Comparison of ENCODE assay signal across 1 cellular context in the genomic region with DNA sequence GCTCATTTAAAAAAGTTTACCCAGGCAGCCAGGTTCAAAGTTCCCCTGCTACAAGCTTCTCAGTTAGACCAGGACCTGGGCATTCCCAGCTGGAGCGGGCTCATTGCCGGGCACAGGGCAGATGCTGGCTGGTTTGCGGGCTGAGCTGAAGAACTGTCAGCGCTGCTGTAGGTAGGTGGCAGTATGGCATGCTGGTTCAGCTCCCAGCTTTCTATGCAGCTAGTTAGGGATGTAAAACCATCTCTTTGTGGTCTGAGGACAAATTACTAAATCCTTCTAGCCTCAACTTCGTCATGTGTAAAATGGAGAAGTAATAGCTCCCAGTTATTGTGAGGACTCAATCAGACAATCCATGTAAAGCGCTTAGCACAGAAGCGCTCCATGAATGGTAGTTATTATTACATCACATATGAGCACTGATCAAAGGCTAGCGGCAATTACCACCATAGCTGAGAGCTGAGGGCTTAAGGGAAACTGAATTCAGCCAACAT.
TF ChIP-seq lines count a peak whose summit lies in the region.

No MANE protein-coding gene starts in this region.

TF ChIP-seq in HepG2, 621 proteins besides CTCF, POLR2A, EP300 and RAD21 (continued from another document):
- TF ChIP-seq, protein P1, sequence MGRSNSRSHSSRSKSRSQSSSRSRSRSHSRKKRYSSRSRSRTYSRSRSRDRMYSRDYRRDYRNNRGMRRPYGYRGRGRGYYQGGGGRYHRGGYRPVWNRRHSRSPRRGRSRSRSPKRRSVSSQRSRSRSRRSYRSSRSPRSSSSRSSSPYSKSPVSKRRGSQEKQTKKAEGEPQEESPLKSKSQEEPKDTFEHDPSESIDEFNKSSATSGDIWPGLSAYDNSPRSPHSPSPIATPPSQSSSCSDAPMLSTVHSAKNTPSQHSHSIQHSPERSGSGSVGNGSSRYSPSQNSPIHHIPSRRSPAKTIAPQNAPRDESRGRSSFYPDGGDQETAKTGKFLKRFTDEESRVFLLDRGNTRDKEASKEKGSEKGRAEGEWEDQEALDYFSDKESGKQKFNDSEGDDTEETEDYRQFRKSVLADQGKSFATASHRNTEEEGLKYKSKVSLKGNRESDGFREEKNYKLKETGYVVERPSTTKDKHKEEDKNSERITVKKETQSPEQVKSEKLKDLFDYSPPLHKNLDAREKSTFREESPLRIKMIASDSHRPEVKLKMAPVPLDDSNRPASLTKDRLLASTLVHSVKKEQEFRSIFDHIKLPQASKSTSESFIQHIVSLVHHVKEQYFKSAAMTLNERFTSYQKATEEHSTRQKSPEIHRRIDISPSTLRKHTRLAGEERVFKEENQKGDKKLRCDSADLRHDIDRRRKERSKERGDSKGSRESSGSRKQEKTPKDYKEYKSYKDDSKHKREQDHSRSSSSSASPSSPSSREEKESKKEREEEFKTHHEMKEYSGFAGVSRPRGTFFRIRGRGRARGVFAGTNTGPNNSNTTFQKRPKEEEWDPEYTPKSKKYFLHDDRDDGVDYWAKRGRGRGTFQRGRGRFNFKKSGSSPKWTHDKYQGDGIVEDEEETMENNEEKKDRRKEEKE (IDR thresholded peaks at IDR 0.05), result no peak
- TF ChIP-seq RORA (CRISPR knock-in tag; IDR thresholded peaks at IDR 0.05), result no peak
- TF ChIP-seq ONECUT2 (CRISPR knock-in tag; IDR thresholded peaks at IDR 0.05), result no peak
- TF ChIP-seq, protein P2, sequence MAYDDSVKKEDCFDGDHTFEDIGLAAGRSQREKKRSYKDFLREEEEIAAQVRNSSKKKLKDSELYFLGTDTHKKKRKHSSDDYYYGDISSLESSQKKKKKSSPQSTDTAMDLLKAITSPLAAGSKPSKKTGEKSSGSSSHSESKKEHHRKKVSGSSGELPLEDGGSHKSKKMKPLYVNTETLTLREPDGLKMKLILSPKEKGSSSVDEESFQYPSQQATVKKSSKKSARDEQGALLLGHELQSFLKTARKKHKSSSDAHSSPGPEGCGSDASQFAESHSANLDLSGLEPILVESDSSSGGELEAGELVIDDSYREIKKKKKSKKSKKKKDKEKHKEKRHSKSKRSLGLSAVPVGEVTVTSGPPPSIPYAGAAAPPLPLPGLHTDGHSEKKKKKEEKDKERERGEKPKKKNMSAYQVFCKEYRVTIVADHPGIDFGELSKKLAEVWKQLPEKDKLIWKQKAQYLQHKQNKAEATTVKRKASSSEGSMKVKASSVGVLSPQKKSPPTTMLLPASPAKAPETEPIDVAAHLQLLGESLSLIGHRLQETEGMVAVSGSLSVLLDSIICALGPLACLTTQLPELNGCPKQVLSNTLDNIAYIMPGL (CRISPR knock-in tag; IDR thresholded peaks at IDR 0.05; ENCODE audit: borderline replicate concordance in 1 of 2, low read depth in 1 of 2), result peak in 1 of 2 experiments; percentile 60; a peak in 1 of 4 replicates
- no peak for TF ChIP-seq ISX (CRISPR knock-in tag; conservative IDR thresholded peaks at IDR 0.05)
- peak; percentile 93 for TF ChIP-seq STAG1 (CRISPR knock-in tag; IDR thresholded peaks at IDR 0.05)
- peak; percentile 60 for TF ChIP-seq TCF7 (IDR thresholded peaks at IDR 0.05; ENCODE audit: low read depth)
- TF ChIP-seq, protein P3, sequence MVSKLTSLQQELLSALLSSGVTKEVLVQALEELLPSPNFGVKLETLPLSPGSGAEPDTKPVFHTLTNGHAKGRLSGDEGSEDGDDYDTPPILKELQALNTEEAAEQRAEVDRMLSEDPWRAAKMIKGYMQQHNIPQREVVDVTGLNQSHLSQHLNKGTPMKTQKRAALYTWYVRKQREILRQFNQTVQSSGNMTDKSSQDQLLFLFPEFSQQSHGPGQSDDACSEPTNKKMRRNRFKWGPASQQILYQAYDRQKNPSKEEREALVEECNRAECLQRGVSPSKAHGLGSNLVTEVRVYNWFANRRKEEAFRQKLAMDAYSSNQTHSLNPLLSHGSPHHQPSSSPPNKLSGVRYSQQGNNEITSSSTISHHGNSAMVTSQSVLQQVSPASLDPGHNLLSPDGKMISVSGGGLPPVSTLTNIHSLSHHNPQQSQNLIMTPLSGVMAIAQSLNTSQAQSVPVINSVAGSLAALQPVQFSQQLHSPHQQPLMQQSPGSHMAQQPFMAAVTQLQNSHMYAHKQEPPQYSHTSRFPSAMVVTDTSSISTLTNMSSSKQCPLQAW (CRISPR knock-in tag; IDR thresholded peaks at IDR 0.05), result no peak
- TF ChIP-seq ZBTB38 (CRISPR knock-in tag; IDR thresholded peaks at IDR 0.05), result 0 out of 2 replicates have a peak, but pooled peaks have one; percentile 45
- TF ChIP-seq, protein P4, sequence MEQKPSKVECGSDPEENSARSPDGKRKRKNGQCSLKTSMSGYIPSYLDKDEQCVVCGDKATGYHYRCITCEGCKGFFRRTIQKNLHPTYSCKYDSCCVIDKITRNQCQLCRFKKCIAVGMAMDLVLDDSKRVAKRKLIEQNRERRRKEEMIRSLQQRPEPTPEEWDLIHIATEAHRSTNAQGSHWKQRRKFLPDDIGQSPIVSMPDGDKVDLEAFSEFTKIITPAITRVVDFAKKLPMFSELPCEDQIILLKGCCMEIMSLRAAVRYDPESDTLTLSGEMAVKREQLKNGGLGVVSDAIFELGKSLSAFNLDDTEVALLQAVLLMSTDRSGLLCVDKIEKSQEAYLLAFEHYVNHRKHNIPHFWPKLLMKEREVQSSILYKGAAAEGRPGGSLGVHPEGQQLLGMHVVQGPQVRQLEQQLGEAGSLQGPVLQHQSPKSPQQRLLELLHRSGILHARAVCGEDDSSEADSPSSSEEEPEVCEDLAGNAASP (CRISPR knock-in tag; IDR thresholded peaks at IDR 0.05; ENCODE audit: borderline replicate concordance), result 0 out of 2 replicates have a peak, but pooled peaks have one; percentile 11
- 0 out of 2 replicates have a peak, but pooled peaks have one; percentile 19 for TF ChIP-seq FOXO1 (CRISPR knock-in tag; IDR thresholded peaks at IDR 0.05)
- no peak for TF ChIP-seq KLF13 (CRISPR knock-in tag; IDR thresholded peaks at IDR 0.05)
- peak; percentile 33; the same call in 1 of the 2 replicates for TF ChIP-seq FOSL2 (CRISPR knock-in tag; IDR thresholded peaks at IDR 0.05)
- no peak for TF ChIP-seq YEATS4 (CRISPR knock-in tag; IDR thresholded peaks at IDR 0.05; ENCODE audit: borderline replicate concordance)
- no peak for TF ChIP-seq ZNF335 (CRISPR knock-in tag; IDR thresholded peaks at IDR 0.05)
- no peak for TF ChIP-seq TBL1XR1 (IDR thresholded peaks at IDR 0.05; ENCODE audit: borderline replicate concordance, low read length, partially characterized antibody)
- TF ChIP-seq, protein P5, sequence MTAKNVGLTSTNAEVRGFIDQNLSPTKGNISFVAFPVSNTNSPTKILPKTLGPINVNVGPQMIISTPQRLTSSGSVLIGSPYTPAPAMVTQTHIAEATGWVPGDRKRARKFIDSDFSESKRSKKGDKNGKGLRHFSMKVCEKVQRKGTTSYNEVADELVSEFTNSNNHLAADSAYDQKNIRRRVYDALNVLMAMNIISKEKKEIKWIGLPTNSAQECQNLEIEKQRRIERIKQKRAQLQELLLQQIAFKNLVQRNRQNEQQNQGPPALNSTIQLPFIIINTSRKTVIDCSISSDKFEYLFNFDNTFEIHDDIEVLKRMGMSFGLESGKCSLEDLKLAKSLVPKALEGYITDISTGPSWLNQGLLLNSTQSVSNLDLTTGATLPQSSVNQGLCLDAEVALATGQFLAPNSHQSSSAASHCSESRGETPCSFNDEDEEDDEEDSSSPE (CRISPR knock-in tag; IDR thresholded peaks at IDR 0.05), result 0 out of 2 replicates have a peak, but pooled peaks have one; percentile 26
- 0 out of 2 replicates have a peak, but pooled peaks have one; percentile 40 for TF ChIP-seq TBX2 (CRISPR knock-in tag; IDR thresholded peaks at IDR 0.05; ENCODE audit: borderline replicate concordance)
- TF ChIP-seq, protein P6, sequence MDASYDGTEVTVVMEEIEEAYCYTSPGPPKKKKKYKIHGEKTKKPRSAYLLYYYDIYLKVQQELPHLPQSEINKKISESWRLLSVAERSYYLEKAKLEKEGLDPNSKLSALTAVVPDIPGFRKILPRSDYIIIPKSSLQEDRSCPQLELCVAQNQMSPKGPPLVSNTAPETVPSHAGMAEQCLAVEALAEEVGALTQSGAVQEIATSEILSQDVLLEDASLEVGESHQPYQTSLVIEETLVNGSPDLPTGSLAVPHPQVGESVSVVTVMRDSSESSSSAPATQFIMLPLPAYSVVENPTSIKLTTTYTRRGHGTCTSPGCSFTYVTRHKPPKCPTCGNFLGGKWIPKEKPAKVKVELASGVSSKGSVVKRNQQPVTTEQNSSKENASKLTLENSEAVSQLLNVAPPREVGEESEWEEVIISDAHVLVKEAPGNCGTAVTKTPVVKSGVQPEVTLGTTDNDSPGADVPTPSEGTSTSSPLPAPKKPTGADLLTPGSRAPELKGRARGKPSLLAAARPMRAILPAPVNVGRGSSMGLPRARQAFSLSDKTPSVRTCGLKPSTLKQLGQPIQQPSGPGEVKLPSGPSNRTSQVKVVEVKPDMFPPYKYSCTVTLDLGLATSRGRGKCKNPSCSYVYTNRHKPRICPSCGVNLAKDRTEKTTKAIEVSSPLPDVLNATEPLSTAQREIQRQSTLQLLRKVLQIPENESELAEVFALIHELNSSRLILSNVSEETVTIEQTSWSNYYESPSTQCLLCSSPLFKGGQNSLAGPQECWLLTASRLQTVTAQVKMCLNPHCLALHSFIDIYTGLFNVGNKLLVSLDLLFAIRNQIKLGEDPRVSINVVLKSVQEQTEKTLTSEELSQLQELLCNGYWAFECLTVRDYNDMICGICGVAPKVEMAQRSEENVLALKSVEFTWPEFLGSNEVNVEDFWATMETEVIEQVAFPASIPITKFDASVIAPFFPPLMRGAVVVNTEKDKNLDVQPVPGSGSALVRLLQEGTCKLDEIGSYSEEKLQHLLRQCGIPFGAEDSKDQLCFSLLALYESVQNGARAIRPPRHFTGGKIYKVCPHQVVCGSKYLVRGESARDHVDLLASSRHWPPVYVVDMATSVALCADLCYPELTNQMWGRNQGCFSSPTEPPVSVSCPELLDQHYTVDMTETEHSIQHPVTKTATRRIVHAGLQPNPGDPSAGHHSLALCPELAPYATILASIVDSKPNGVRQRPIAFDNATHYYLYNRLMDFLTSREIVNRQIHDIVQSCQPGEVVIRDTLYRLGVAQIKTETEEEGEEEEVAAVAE (CRISPR knock-in tag; IDR thresholded peaks at IDR 0.05; ENCODE audit: borderline replicate concordance), result 0 out of 2 replicates have a peak, but pooled peaks have one; percentile 18
- TF ChIP-seq NFE2L1 (CRISPR knock-in tag; IDR thresholded peaks at IDR 0.05; ENCODE audit: borderline replicate concordance), result no peak
- 0 out of 2 replicates have a peak, but pooled peaks have one; percentile 35 for TF ChIP-seq NFKBIZ (CRISPR knock-in tag; IDR thresholded peaks at IDR 0.05)
- TF ChIP-seq, protein P7, sequence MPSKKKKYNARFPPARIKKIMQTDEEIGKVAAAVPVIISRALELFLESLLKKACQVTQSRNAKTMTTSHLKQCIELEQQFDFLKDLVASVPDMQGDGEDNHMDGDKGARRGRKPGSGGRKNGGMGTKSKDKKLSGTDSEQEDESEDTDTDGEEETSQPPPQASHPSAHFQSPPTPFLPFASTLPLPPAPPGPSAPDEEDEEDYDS (CRISPR knock-in tag; IDR thresholded peaks at IDR 0.05), result 0 out of 2 replicates have a peak, but pooled peaks have one; percentile 25
- TF ChIP-seq HOXA3 (CRISPR knock-in tag; IDR thresholded peaks at IDR 0.05), result no peak; the same call in 1 of the 2 replicates
- peak; percentile 71; the same call in 1 of the 2 replicates for TF ChIP-seq MIXL1 (CRISPR knock-in tag; IDR thresholded peaks at IDR 0.05)
- TF ChIP-seq, protein P8, sequence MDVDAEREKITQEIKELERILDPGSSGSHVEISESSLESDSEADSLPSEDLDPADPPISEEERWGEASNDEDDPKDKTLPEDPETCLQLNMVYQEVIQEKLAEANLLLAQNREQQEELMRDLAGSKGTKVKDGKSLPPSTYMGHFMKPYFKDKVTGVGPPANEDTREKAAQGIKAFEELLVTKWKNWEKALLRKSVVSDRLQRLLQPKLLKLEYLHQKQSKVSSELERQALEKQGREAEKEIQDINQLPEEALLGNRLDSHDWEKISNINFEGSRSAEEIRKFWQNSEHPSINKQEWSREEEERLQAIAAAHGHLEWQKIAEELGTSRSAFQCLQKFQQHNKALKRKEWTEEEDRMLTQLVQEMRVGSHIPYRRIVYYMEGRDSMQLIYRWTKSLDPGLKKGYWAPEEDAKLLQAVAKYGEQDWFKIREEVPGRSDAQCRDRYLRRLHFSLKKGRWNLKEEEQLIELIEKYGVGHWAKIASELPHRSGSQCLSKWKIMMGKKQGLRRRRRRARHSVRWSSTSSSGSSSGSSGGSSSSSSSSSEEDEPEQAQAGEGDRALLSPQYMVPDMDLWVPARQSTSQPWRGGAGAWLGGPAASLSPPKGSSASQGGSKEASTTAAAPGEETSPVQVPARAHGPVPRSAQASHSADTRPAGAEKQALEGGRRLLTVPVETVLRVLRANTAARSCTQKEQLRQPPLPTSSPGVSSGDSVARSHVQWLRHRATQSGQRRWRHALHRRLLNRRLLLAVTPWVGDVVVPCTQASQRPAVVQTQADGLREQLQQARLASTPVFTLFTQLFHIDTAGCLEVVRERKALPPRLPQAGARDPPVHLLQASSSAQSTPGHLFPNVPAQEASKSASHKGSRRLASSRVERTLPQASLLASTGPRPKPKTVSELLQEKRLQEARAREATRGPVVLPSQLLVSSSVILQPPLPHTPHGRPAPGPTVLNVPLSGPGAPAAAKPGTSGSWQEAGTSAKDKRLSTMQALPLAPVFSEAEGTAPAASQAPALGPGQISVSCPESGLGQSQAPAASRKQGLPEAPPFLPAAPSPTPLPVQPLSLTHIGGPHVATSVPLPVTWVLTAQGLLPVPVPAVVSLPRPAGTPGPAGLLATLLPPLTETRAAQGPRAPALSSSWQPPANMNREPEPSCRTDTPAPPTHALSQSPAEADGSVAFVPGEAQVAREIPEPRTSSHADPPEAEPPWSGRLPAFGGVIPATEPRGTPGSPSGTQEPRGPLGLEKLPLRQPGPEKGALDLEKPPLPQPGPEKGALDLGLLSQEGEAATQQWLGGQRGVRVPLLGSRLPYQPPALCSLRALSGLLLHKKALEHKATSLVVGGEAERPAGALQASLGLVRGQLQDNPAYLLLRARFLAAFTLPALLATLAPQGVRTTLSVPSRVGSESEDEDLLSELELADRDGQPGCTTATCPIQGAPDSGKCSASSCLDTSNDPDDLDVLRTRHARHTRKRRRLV (CRISPR knock-in tag; IDR thresholded peaks at IDR 0.05), result no peak
- TF ChIP-seq SNRNP70 (IDR thresholded peaks at IDR 0.05; ENCODE audit: low read depth, low read length), result no peak
